ENCODE assay signal across 25 cellular contexts in the genomic region with DNA sequence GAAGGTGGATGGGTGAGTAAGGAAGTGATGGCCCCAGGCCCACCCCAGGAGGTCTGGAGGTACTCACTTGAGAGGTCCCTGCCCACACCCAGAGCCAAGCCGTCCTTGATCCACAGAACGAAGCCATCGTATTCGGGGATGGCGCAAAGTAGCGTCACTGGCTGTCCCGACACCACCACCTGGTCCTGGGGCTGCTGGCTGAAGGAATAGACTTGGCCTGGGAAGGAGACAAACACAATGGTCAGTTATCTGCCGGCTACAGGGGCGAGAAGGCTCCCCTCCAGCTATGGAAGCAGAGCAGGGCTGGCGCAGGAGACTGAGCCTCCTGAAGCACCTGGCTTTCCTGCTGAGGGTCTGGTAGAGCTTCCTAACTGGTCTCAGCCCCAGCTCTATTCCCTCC.
A peak's percentile ranks its signal among the peaks of the same experiment; 100 is the strongest.
DNase-seq lines count a peak whose midpoint lies in the region; ATAC-seq, FAIRE-seq and TF ChIP-seq lines count a peak whose summit lies in the region.
"Had no signal": no experiment of that assay in that cellular context is flagged by ENCODE, and none has a peak within 500 bp of the region (broad histone marks: within the 10 kb centered on the region; RNA-seq: fewer than 3 reads in every experiment).

No MANE protein-coding gene starts in this region.

- no peak overlapping the region for H2BK5ac ChIP-seq in H1 (ENCODE audit: low read depth, low read length)

- H2BK15ac ChIP-seq in H1 (ENCODE audit: low read length): no peak overlapping the region

- no peak overlapping the region for H2AFZ ChIP-seq in H1 (ENCODE audit: low read length)
- H2AFZ ChIP-seq: GM23338 had no signal

- H3K14ac ChIP-seq in H1 (ENCODE audit: insufficient read length): no peak overlapping the region

- CTCF ChIA-PET in H1 (lab: Charles Lee; ENCODE audit: partially characterized antibody): interaction anchor here (1.1 to 1.3 kb wide), 3 partner anchors 26 to 47 kb away, joined by 3 read pairs; no protein-coding TSS in a partner anchor

- H2AK5ac ChIP-seq in H1 (ENCODE audit: low read depth, low read length): no peak overlapping the region

- peak; percentile 13 for DNase-seq in CD14-positive monocyte (ENCODE audit: low spot score)
- no peak for DNase-seq in H1 (ENCODE audit: low read depth in 1 of 2, low spot score in 2 of 2)
- peak; percentile 51 for DNase-seq in posterior vena cava (ENCODE audit: low spot score)
- DNase-seq in upper lobe of right lung: peak; percentile 44
- DNase-seq in glutamatergic neuron: no peak
- no peak for DNase-seq in pancreas
- DNase-seq: 8988T; ACHN; AML-193; BE2C; Calu3; CD4-positive, alpha-beta memory T cell; COR-L47; DMS53; DMS79 treated with DMSO at 0.1 percent for 48 hours; GF-D8; HFFc6 had no signal

- H3K79me1 ChIP-seq in H1 (ENCODE audit: low read depth, low read length): no peaks in the 10 kb centered on the region

- H3K4me3 ChIP-seq in H1 (ENCODE audit: extremely low read depth in 1 of 4, insufficient read depth in 2 of 4, low read depth in 3 of 4, low read length in 4 of 4) (no peak overlapping the region), upper lobe of right lung (no peak overlapping the region), pancreas (no peak overlapping the region)
- H3K4me3 ChIP-seq: A549; BLaER1 treated with 17β-estradiol and CSF1 and Interleukin-3, amounts not matched to agents 10 nM and 100 nM; GM23338; HAP-1 had no signal

- H3K36me3 ChIP-seq in H1 (ENCODE audit: control insufficient read depth in 2 of 4, insufficient read depth in 4 of 4, low read length in 3 of 4): no peaks in the 10 kb centered on the region
- no peaks in the 10 kb centered on the region for H3K36me3 ChIP-seq in upper lobe of right lung
- no peaks in the 10 kb centered on the region for H3K36me3 ChIP-seq in pancreas
- H3K36me3 ChIP-seq: BE2C; BLaER1 treated with 17β-estradiol and CSF1 and Interleukin-3, amounts not matched to agents 10 nM and 100 nM; HAP-1 had no signal

- TF ChIP-seq EP300 in H1 (IDR thresholded peaks at IDR 0.05; ENCODE audit: borderline replicate concordance in 1 of 2, low read depth in 2 of 2, low read length in 2 of 2): no peak

- 88% methylated on average over 10 of the region's 10 CpGs; no CpG with 5 or more reads in 1 of the 2 experiments for WGBS in H1 (ENCODE audit: extremely low coverage in 1 of 2, insufficient coverage in 1 of 2, insufficient read length in 1 of 2, insufficient replicate concordance in 2 of 2, low coverage in 1 of 2, low lambda C conversion rate in 2 of 2, missing lambda C conversion rate in 1 of 2), 2 experiments
- WGBS in pancreas, 2 donors: 63 to 67% methylated on average over 10 of the region's 10 CpGs

- H3K27ac ChIP-seq in H1 (ENCODE audit: low read depth, low read length) (no peak overlapping the region), upper lobe of right lung (no peak overlapping the region), pancreas (no peak overlapping the region)
- H3K27ac ChIP-seq: A549; BLaER1 treated with 17β-estradiol and CSF1 and Interleukin-3, amounts not matched to agents 10 nM and 100 nM had no signal

- H3K23ac ChIP-seq in H1 (ENCODE audit: insufficient read length): no peak overlapping the region

- H3K23me2 ChIP-seq in H1 (ENCODE audit: low read depth, low read length): no peaks in the 10 kb centered on the region; the same call in 1 of the 2 replicates

- no peak overlapping the region for H3K9ac ChIP-seq in H1 (replicated peaks in 1 of 4; ENCODE audit: extremely low read depth in 1 of 4, low read depth in 3 of 4, low read length in 3 of 4)
- H3K9ac ChIP-seq: BLaER1 treated with 17β-estradiol and CSF1 and Interleukin-3, amounts not matched to agents 10 nM and 100 nM had no signal

- no peak overlapping the region for H3K4me2 ChIP-seq in H1 (ENCODE audit: insufficient read depth in 1 of 2, low read depth in 2 of 2, low read length in 2 of 2)
- H3K4me2 ChIP-seq: A549; BLaER1 treated with 17β-estradiol and CSF1 and Interleukin-3, amounts not matched to agents 10 nM and 100 nM; GM23338 had no signal

- H3K27me3 ChIP-seq in H1 (replicated peaks in 1 of 4; ENCODE audit: control insufficient read depth in 3 of 4, extremely low read depth in 1 of 4, insufficient read depth in 3 of 4, low read length in 3 of 4): no peaks in the 10 kb centered on the region
- H3K27me3 ChIP-seq in upper lobe of right lung: no peaks in the 10 kb centered on the region
- H3K27me3 ChIP-seq in pancreas: no peaks in the 10 kb centered on the region
- H3K27me3 ChIP-seq: BE2C; BLaER1 treated with 17β-estradiol and CSF1 and Interleukin-3, amounts not matched to agents 10 nM and 100 nM had no signal

- H4K20me1 ChIP-seq in H1 (replicated peaks in 1 of 2; ENCODE audit: control insufficient read depth in 1 of 2, insufficient read depth in 2 of 2, low read length in 2 of 2): no peaks in the 10 kb centered on the region
- H4K20me1 ChIP-seq: BLaER1 treated with 17β-estradiol and CSF1 and Interleukin-3, amounts not matched to agents 10 nM and 100 nM had no signal

- H3K79me2 ChIP-seq in H1 (ENCODE audit: control insufficient read depth in 1 of 2, insufficient read depth in 2 of 2, low read length in 2 of 2): no peaks in the 10 kb centered on the region

- H3K9me3 Mint-ChIP-seq in CD14-positive monocyte (no peaks in the 10 kb centered on the region), glutamatergic neuron (ENCODE audit: unreplicated experiment) (peaks cover 6% of the 10 kb centered on the region)
- H3K9me3 Mint-ChIP-seq: CD4-positive, alpha-beta memory T cell; GM23338; HFFc6 had no signal

- H2BK12ac ChIP-seq in H1 (ENCODE audit: low read depth, low read length): 0 out of 2 replicates have a peak overlapping the region, but pooled peaks have one; percentile 39

- intact Hi-C loops in CD14-positive monocyte (cut with micrococcal nuclease): loop anchor here in 1 of 2 donors (10.0 kb wide), 1 partner anchor 948 kb away; no protein-coding TSS in a partner anchor
- intact Hi-C loops in posterior vena cava (cut with DNase I): no loop called here
- intact Hi-C loops in upper lobe of right lung (cut with DNase I): no loop called here
- intact Hi-C loops in pancreas (cut with DNase I): no loop called here

- ATAC-seq in upper lobe of right lung: no peak
- no peak for ATAC-seq in esophagus mucosa
- no peak for ATAC-seq in pancreas
- ATAC-seq: A549, GM23338 had no signal

- POLR2A ChIA-PET in H1 (lab: Charles Lee; ENCODE audit: partially characterized antibody): no interaction called here

- H3K27ac Mint-ChIP-seq in CD14-positive monocyte (no peak overlapping the region), glutamatergic neuron (ENCODE audit: unreplicated experiment) (no peak overlapping the region)
- H3K27ac Mint-ChIP-seq: CD4-positive, alpha-beta memory T cell; GM23338; HFFc6 had no signal

- no peak overlapping the region for H3K4ac ChIP-seq in H1 (replicated peaks; ENCODE audit: insufficient read length, low read depth, low read length)

- no peak for TF ChIP-seq CTCF in CD14-positive monocyte (IDR thresholded peaks at IDR 0.05)
- no peak for TF ChIP-seq CTCF in H1 (IDR thresholded peaks at IDR 0.05; ENCODE audit: control extremely low read depth in 1 of 3, insufficient read depth in 1 of 3, low read depth in 1 of 3, low read length in 3 of 3)
- no peak for TF ChIP-seq CTCF in upper lobe of right lung (IDR thresholded peaks at IDR 0.05)
- no peak for TF ChIP-seq CTCF in glutamatergic neuron (IDR thresholded peaks at IDR 0.05; ENCODE audit: partially characterized antibody, unreplicated experiment)
- TF ChIP-seq CTCF in pancreas (IDR thresholded peaks at IDR 0.05): no peak

- H3K27me3 Mint-ChIP-seq in CD14-positive monocyte (ENCODE audit: low read depth in 3 of 3) (peaks cover 3 to 14% (median 10%) of the 10 kb centered on the region in 3 donors), glutamatergic neuron (ENCODE audit: unreplicated experiment) (peaks cover 4% of the 10 kb centered on the region)

- TF ChIP-seq POLR2A in H1 (IDR thresholded peaks at IDR 0.05; ENCODE audit: control extremely low read depth in 1 of 2, low read depth in 2 of 2, low read length in 2 of 2): no peak

- H2BK120ac ChIP-seq in H1 (replicated peaks; ENCODE audit: low read depth, low read length): no peak overlapping the region

- peak overlapping the region; percentile 45; the same call in 1 of the 2 replicates for H4K8ac ChIP-seq in H1 (ENCODE audit: extremely low read depth, insufficient read depth, low read length)

- H3K9me3 ChIP-seq in H1 (ENCODE audit: insufficient read depth in 2 of 2, low read depth in 1 of 2, low read length in 1 of 2) (no peaks in the 10 kb centered on the region), upper lobe of right lung (no peaks in the 10 kb centered on the region), pancreas (no peaks in the 10 kb centered on the region)
- H3K9me3 ChIP-seq: A549; BE2C; BLaER1 treated with 17β-estradiol and CSF1 and Interleukin-3, amounts not matched to agents 10 nM and 100 nM; HAP-1 had no signal

- no peak overlapping the region for H3K4me3 Mint-ChIP-seq in CD14-positive monocyte
- H3K4me3 Mint-ChIP-seq in glutamatergic neuron (ENCODE audit: unreplicated experiment): no peak overlapping the region
- H3K4me3 Mint-ChIP-seq: CD4-positive, alpha-beta memory T cell; GM23338; HFFc6 had no signal

- H3K4me1 ChIP-seq in H1 (replicated peaks in 1 of 4; ENCODE audit: control insufficient read depth in 3 of 4, insufficient read depth in 4 of 4, low read length in 3 of 4) (no peaks in the 10 kb centered on the region), upper lobe of right lung (no peaks in the 10 kb centered on the region), pancreas (no peaks in the 10 kb centered on the region)
- H3K4me1 ChIP-seq: BLaER1 treated with 17β-estradiol and CSF1 and Interleukin-3, amounts not matched to agents 10 nM and 100 nM; HAP-1 had no signal

- no peak overlapping the region for H3K18ac ChIP-seq in H1 (ENCODE audit: extremely low read depth, low read length)

- no peak for TF ChIP-seq RAD21 in H1 (IDR thresholded peaks at IDR 0.05 in 1 of 2, conservative IDR thresholded peaks at IDR 0.05 in 1 of 2; ENCODE audit: low read depth in 2 of 2, low read length in 2 of 2)

- H3K56ac ChIP-seq in H1 (replicated peaks; ENCODE audit: insufficient read length, low read depth, low read length): no peak overlapping the region

- H4K91ac ChIP-seq in H1 (replicated peaks; ENCODE audit: insufficient read length, low read length): no peak overlapping the region

- H2BK20ac ChIP-seq in H1 (ENCODE audit: low read length): no peak overlapping the region

- FAIRE-seq in H1 (lab: Jason Lieb, UNC) (no peak), pancreas (lab: Jason Lieb, UNC) (no peak)
- FAIRE-seq: A549, GM12891, GM18507, H54 had no signal

- no peak overlapping the region for H4K5ac ChIP-seq in H1 (ENCODE audit: insufficient read length, low read depth, low read length)

- no peaks in the 10 kb centered on the region for H3K4me1 Mint-ChIP-seq in CD14-positive monocyte
- peaks cover 11% of the 10 kb centered on the region for H3K4me1 Mint-ChIP-seq in glutamatergic neuron (ENCODE audit: low read depth, unreplicated experiment)
- H3K4me1 Mint-ChIP-seq: CD4-positive, alpha-beta memory T cell had no signal

- no peaks in the 10 kb centered on the region for H3K36me3 Mint-ChIP-seq in CD14-positive monocyte
- H3K36me3 Mint-ChIP-seq in glutamatergic neuron (ENCODE audit: unreplicated experiment): no peaks in the 10 kb centered on the region
- H3K36me3 Mint-ChIP-seq: CD4-positive, alpha-beta memory T cell had no signal

TF ChIP-seq in H1, 55 proteins besides CTCF, POLR2A, EP300 and RAD21 (continues in another document):
- no peak for TF ChIP-seq JUN (IDR thresholded peaks at IDR 0.05; ENCODE audit: low read depth, low read length)
- no peak for TF ChIP-seq POU5F1 (IDR thresholded peaks at IDR 0.05; ENCODE audit: low read depth, low read length)

Comparison
In these comparisons a context has a peak if more than half of its experiments do, and no peak if none do; other contexts are left out.
1. DNase-seq: peak in CD14-positive monocyte (single experiment), posterior vena cava (single experiment) and upper lobe of right lung (single experiment); none in H1 (0 of 2), glutamatergic neuron (single experiment) and pancreas (0 of 6).